ENCODE assay signal across 8 cellular contexts in genomic region chr6:5851261-5851757, GRCh38.
DNase-seq lines count a peak whose midpoint lies in the region; TF ChIP-seq lines count a peak whose summit lies in the region.

No MANE protein-coding gene starts in this region.

- no peak for TF ChIP-seq CTCF in GM13976 (IDR thresholded peaks at IDR 0.05; ENCODE audit: borderline replicate concordance, control extremely low read depth, extremely low read depth, insufficient read depth, missing control alignments)

- DNase-seq in GM13976 (ENCODE audit: low spot score) (peak; percentile 77), mucosa of gallbladder (ENCODE audit: low spot score) (peak; percentile 80), KG1 (lab: John Stamatoyannopoulos, UW) (no peak), 8988T (no peak)
- DNase-seq in activated CD8-positive, alpha-beta memory T cell treated with anti-CD3 and anti-CD28 coated beads for 4 hours (ENCODE audit: low read depth in 2 of 2) = peak; percentile 29 to 39
- peak; percentile 33 to 51 for DNase-seq in stimulated activated CD8-positive, alpha-beta memory T cell treated with anti-CD3 and anti-CD28 coated beads, Interleukin-2, amount 100 ng/mL, for 1 hour (ENCODE audit: low read depth in 2 of 2)

- H3K27ac ChIP-seq in HUES64 (ENCODE audit: low read depth, low read length) = no peak overlapping the region; the same call in 1 of the 2 replicates

- H3K9ac ChIP-seq in HUES64 (ENCODE audit: low read depth, low read length) (peak overlapping the region; percentile 61), endocrine pancreas (ENCODE audit: control insufficient read depth, insufficient read depth, low read length) (peak overlapping the region; percentile 54)

- in situ Hi-C loops in GM13976 (cut with MboI; ENCODE audit: low sequenced_read_pairs, unreplicated experiment) = no loop called here

- H3K9me3 ChIP-seq in HUES64 (ENCODE audit: insufficient read depth, low read depth, low read length) = no peaks in the 10 kb centered on the region
- no peaks in the 10 kb centered on the region for H3K9me3 ChIP-seq in endocrine pancreas (ENCODE audit: control insufficient read depth, low read length)

- H3K36me3 ChIP-seq in HUES64 (ENCODE audit: insufficient read depth, low read length) (no peaks in the 10 kb centered on the region), endocrine pancreas (ENCODE audit: control insufficient read depth, insufficient read depth, low read length) (no peaks in the 10 kb centered on the region)

- 2% methylated on average over 34 of the region's 34 CpGs for WGBS in HUES64

- H3K4me3 ChIP-seq in HUES64 (ENCODE audit: low read length) (peak overlapping the region; percentile 56), endocrine pancreas (ENCODE audit: control insufficient read depth, insufficient read depth, low read length) (no peak overlapping the region)

- H3K4me1 ChIP-seq in HUES64 (ENCODE audit: insufficient read depth, low read length) (peaks cover 14% of the 10 kb centered on the region), endocrine pancreas (ENCODE audit: control insufficient read depth, insufficient read depth, low read length) (no peaks in the 10 kb centered on the region)

- H3K27me3 ChIP-seq in HUES64 (ENCODE audit: insufficient read depth, low read length) = peaks cover 69% of the 10 kb centered on the region
- H3K27me3 ChIP-seq in endocrine pancreas (ENCODE audit: control insufficient read depth, insufficient read depth, low read length) = no peaks in the 10 kb centered on the region

Comparison
In these comparisons a context has a peak if more than half of its experiments do, and no peak if none do; other contexts are left out.
1. DNase-seq: peak in GM13976 (single experiment), activated CD8-positive, alpha-beta memory T cell treated with anti-CD3 and anti-CD28 coated beads for 4 hours (2 of 2), mucosa of gallbladder (single experiment) and stimulated activated CD8-positive, alpha-beta memory T cell treated with anti-CD3 and anti-CD28 coated beads, Interleukin-2, amount 100 ng/mL, for 1 hour (2 of 2); none in KG1 (single experiment) and 8988T (single experiment).